1 cellular context compared by ENCODE assay signal in genomic region chr11:36289226-36289852, GRCh38.
TF ChIP-seq lines count a peak whose summit lies in the region.

COMMD9 (minus strand) TSS chr11:36289424; CDS start chr11:36289412, 12 bp downstream.

TF ChIP-seq in HepG2, 621 proteins besides CTCF, POLR2A, EP300 and RAD21 (continued from another document and continues in another):
- TF ChIP-seq ZSCAN5A (CRISPR knock-in tag; IDR thresholded peaks at IDR 0.05; ENCODE audit: borderline replicate concordance) (no peak), ZBTB42 (CRISPR knock-in tag; IDR thresholded peaks at IDR 0.05) (no peak), ZNF30 (CRISPR knock-in tag; IDR thresholded peaks at IDR 0.05) (no peak), KAT8 (CRISPR knock-in tag; IDR thresholded peaks at IDR 0.05) (peak; percentile 100), KAT7 (CRISPR knock-in tag; IDR thresholded peaks at IDR 0.05; ENCODE audit: borderline replicate concordance) (peak; percentile 78), THAP8 (CRISPR knock-in tag; IDR thresholded peaks at IDR 0.05; ENCODE audit: borderline replicate concordance) (no peak), ZNF354B (CRISPR knock-in tag; IDR thresholded peaks at IDR 0.05) (no peak), GABPB1 (CRISPR knock-in tag; IDR thresholded peaks at IDR 0.05) (peak; percentile 89), SAFB2 (CRISPR knock-in tag; IDR thresholded peaks at IDR 0.05; ENCODE audit: borderline replicate concordance, low read depth) (no peak), ZNF776 (CRISPR knock-in tag; IDR thresholded peaks at IDR 0.05) (no peak), ZUFSP (CRISPR knock-in tag; IDR thresholded peaks at IDR 0.05; ENCODE audit: borderline replicate concordance) (no peak), RERE (CRISPR knock-in tag; IDR thresholded peaks at IDR 0.05; ENCODE audit: low read depth) (no peak), HMG20B (CRISPR knock-in tag; conservative IDR thresholded peaks at IDR 0.05) (no peak), ZSCAN9 (CRISPR knock-in tag; IDR thresholded peaks at IDR 0.05; ENCODE audit: borderline replicate concordance) (peak; percentile 78; the same call in 1 of the 2 replicates), HNF4A (CRISPR knock-in tag; IDR thresholded peaks at IDR 0.05) (no peak), ZNF761 (CRISPR knock-in tag; conservative IDR thresholded peaks at IDR 0.05) (0 out of 2 replicates have a peak, but pooled peaks have one; percentile 33), FOXO1 (CRISPR knock-in tag; IDR thresholded peaks at IDR 0.05) (peak; percentile 71), TFE3 (CRISPR knock-in tag; IDR thresholded peaks at IDR 0.05) (peak; percentile 94), ETS1 (CRISPR knock-in tag; IDR thresholded peaks at IDR 0.05) (no peak), EED (CRISPR knock-in tag; IDR thresholded peaks at IDR 0.05) (no peak), NCOA5 (CRISPR knock-in tag; IDR thresholded peaks at IDR 0.05) (no peak), ZMAT5 (CRISPR knock-in tag; IDR thresholded peaks at IDR 0.05; ENCODE audit: borderline replicate concordance, low read depth) (no peak), ZFAT (CRISPR knock-in tag; conservative IDR thresholded peaks at IDR 0.05) (no peak), CEBPG (CRISPR knock-in tag; IDR thresholded peaks at IDR 0.05) (peak; percentile 43), HDAC1 (CRISPR knock-in tag; IDR thresholded peaks at IDR 0.05) (peak; percentile 99), ZNF749 (CRISPR knock-in tag; IDR thresholded peaks at IDR 0.05; ENCODE audit: borderline replicate concordance) (no peak), SNAPC5 (CRISPR knock-in tag; IDR thresholded peaks at IDR 0.05; ENCODE audit: borderline replicate concordance) (no peak), TEF (CRISPR knock-in tag; IDR thresholded peaks at IDR 0.05) (no peak), MEIS1 (CRISPR knock-in tag; IDR thresholded peaks at IDR 0.05; ENCODE audit: borderline replicate concordance) (0 out of 2 replicates have a peak, but pooled peaks have one; percentile 58), ATM (IDR thresholded peaks at IDR 0.05; ENCODE audit: borderline replicate concordance) (no peak), RXRA (CRISPR knock-in tag; IDR thresholded peaks at IDR 0.05) (peak; percentile 69), NFIB (CRISPR knock-in tag; IDR thresholded peaks at IDR 0.05; ENCODE audit: borderline replicate concordance) (no peak), ZNF580 (CRISPR knock-in tag; IDR thresholded peaks at IDR 0.05; ENCODE audit: borderline replicate concordance, low read depth) (peak; percentile 67; the same call in 1 of the 2 replicates), ZFP41 (CRISPR knock-in tag; IDR thresholded peaks at IDR 0.05; ENCODE audit: borderline replicate concordance) (no peak), IRF9 (CRISPR knock-in tag; IDR thresholded peaks at IDR 0.05; ENCODE audit: borderline replicate concordance) (peak; percentile 53; the same call in 1 of the 2 replicates), XBP1 (CRISPR knock-in tag; IDR thresholded peaks at IDR 0.05) (no peak), SATB2 (CRISPR knock-in tag; IDR thresholded peaks at IDR 0.05) (no peak), ZNF547 (CRISPR knock-in tag; IDR thresholded peaks at IDR 0.05) (peak; percentile 60; the same call in 1 of the 2 replicates), IKZF1 (IDR thresholded peaks at IDR 0.05) (no peak), ZNF691 (CRISPR knock-in tag; IDR thresholded peaks at IDR 0.05; ENCODE audit: borderline replicate concordance, low read depth) (peak; percentile 52; the same call in 1 of the 2 replicates), SP4 (CRISPR knock-in tag; IDR thresholded peaks at IDR 0.05) (peak; percentile 55), ZBTB2 (CRISPR knock-in tag; IDR thresholded peaks at IDR 0.05; ENCODE audit: low read depth) (no peak), IRF2 (CRISPR knock-in tag; IDR thresholded peaks at IDR 0.05) (peak; percentile 99), NFIC (IDR thresholded peaks at IDR 0.05; ENCODE audit: low read length) (0 out of 2 replicates have a peak, but pooled peaks have one; percentile 43), ZNF792 (CRISPR knock-in tag; IDR thresholded peaks at IDR 0.05) (peak; percentile 69; the same call in 1 of the 2 replicates), ZNF704 (CRISPR knock-in tag; IDR thresholded peaks at IDR 0.05; ENCODE audit: borderline replicate concordance) (no peak), ZNF558 (CRISPR knock-in tag; IDR thresholded peaks at IDR 0.05; ENCODE audit: borderline replicate concordance) (0 out of 2 replicates have a peak, but pooled peaks have one; percentile 76)
